ENCODE assay signal across 20 cellular contexts in genomic region chr15:48717458-48717857, GRCh38.
DNase-seq lines count a peak whose midpoint lies in the region; ATAC-seq, FAIRE-seq and TF ChIP-seq lines count a peak whose summit lies in the region.
"Had no signal": no experiment of that assay in that cellular context is flagged by ENCODE, and none has a peak within 500 bp of the region (broad histone marks: within the 10 kb centered on the region; RNA-seq: fewer than 3 reads in every experiment).

No MANE protein-coding gene starts in this region.

- H3K27me3 ChIP-seq in mesenchymal stem cell (ENCODE audit: control insufficient read depth in 1 of 2, insufficient read depth in 1 of 2, low read length in 2 of 2), result no peaks in the 10 kb centered on the region

- H3K4me1 ChIP-seq in mesenchymal stem cell (ENCODE audit: control insufficient read depth, insufficient read depth, low read depth, low read length), result peaks cover 2% of the 10 kb centered on the region
- H3K4me1 ChIP-seq: psoas muscle had no signal

- H3K14ac ChIP-seq in mesenchymal stem cell (ENCODE audit: low read length in 2 of 2), result no peak overlapping the region

- H3K27ac ChIP-seq in mesenchymal stem cell (ENCODE audit: low read length, poor library complexity, severe bottlenecking), result no peak overlapping the region
- H3K27ac ChIP-seq: psoas muscle had no signal

- H2BK5ac ChIP-seq in mesenchymal stem cell (ENCODE audit: low read depth, low read length, poor library complexity, severe bottlenecking), result no peak overlapping the region

- no peak overlapping the region for H3K27ac Mint-ChIP-seq in natural killer cell treated with Interleukin-12 subunit alpha and Interleukin-12 subunit beta and Interleukin-15 and Interleukin-18, amount 100 ng/mL, for 72 hours
- H3K27ac Mint-ChIP-seq: activated CD4-positive, alpha-beta T cell treated with anti-CD3 and anti-CD28 coated beads, Interleukin-2, amount 10 ng/mL, durations not matched to agents 7 days and 5 days; activated naive CD4-positive, alpha-beta T cell treated with anti-CD3 and anti-CD28 coated beads for 36 hours; CD4-positive, alpha-beta T cell; naive thymus-derived CD4-positive, alpha-beta T cell; type B pancreatic cell had no signal

- no peak overlapping the region for H3K9ac ChIP-seq in mesenchymal stem cell (ENCODE audit: low read length)

- no peak overlapping the region for H2BK12ac ChIP-seq in mesenchymal stem cell (ENCODE audit: low read length in 2 of 2)

- no peak overlapping the region for H3K4me3 Mint-ChIP-seq in natural killer cell treated with Interleukin-12 subunit alpha and Interleukin-12 subunit beta and Interleukin-15 and Interleukin-18, amount 100 ng/mL, for 72 hours
- H3K4me3 Mint-ChIP-seq: activated CD4-positive, alpha-beta T cell treated with anti-CD3 and anti-CD28 coated beads, Interleukin-2, amount 10 ng/mL, durations not matched to agents 7 days and 5 days; activated naive CD4-positive, alpha-beta T cell treated with anti-CD3 and anti-CD28 coated beads for 36 hours; CD4-positive, alpha-beta T cell; naive thymus-derived CD4-positive, alpha-beta T cell; type B pancreatic cell had no signal

- no peaks in the 10 kb centered on the region for H3K27me3 Mint-ChIP-seq in natural killer cell treated with Interleukin-12 subunit alpha and Interleukin-12 subunit beta and Interleukin-15 and Interleukin-18, amount 100 ng/mL, for 72 hours
- H3K27me3 Mint-ChIP-seq: activated CD4-positive, alpha-beta T cell treated with anti-CD3 and anti-CD28 coated beads, Interleukin-2, amount 10 ng/mL, durations not matched to agents 7 days and 5 days; CD4-positive, alpha-beta T cell had no signal

- H2BK15ac ChIP-seq in mesenchymal stem cell (ENCODE audit: low read depth, poor library complexity, severe bottlenecking), result no peak overlapping the region

- FAIRE-seq in RCC 7860 (lab: Jason Lieb, UNC) (no peak), urothelium cell line (lab: Jason Lieb, UNC) (no peak)

- no peak overlapping the region for H4K91ac ChIP-seq in mesenchymal stem cell (ENCODE audit: low read length)

- H3K4me3 ChIP-seq in choroid plexus epithelial cell (ENCODE audit: low read depth, low read length), result no peak overlapping the region
- H3K4me3 ChIP-seq in mesenchymal stem cell (ENCODE audit: insufficient read depth in 1 of 2, low read depth in 1 of 2, low read length in 2 of 2), result no peak overlapping the region
- H3K4me3 ChIP-seq: psoas muscle had no signal

- peak; percentile 60 for DNase-seq in ELR (ENCODE audit: low read depth)
- DNase-seq in OCI-M1 (lab: John Stamatoyannopoulos, UW), result peak; percentile 45
- DNase-seq in choroid plexus epithelial cell (ENCODE audit: low read depth), result peak; percentile 70
- DNase-seq in mesenchymal stem cell, result peak; percentile 39
- DNase-seq in RCC 7860 (ENCODE audit: low spot score), result no peak
- DNase-seq in urothelium cell line (ENCODE audit: low spot score), result no peak
- DNase-seq in natural killer cell treated with Interleukin-12 subunit alpha and Interleukin-12 subunit beta and Interleukin-15 and Interleukin-18, amount 100 ng/mL, for 72 hours (ENCODE audit: low spot score), result no peak
- DNase-seq: activated CD4-positive, alpha-beta T cell treated with anti-CD3 and anti-CD28 coated beads, Interleukin-2, amount 10 ng/mL, durations not matched to agents 7 days and 5 days; activated naive CD4-positive, alpha-beta T cell treated with anti-CD3 and anti-CD28 coated beads for 36 hours; CD4-positive, alpha-beta T cell; EL; foreskin melanocyte; naive thymus-derived CD4-positive, alpha-beta T cell; NCI-H1092; NCI-H2107; psoas muscle; SHP77 treated with DMSO at 0.1 percent for 48 hours; stimulated activated CD4-positive, alpha-beta T cell treated with anti-CD3 and anti-CD28 coated beads, Interleukin-12 subunit alpha, Interleukin-12 subunit beta, amount 100 ng/mL, for 4 hours; stimulated activated naive CD4-positive, alpha-beta T cell treated with Interleukin-2 at 50 U/mL for 16 hours had no signal

- H3K9me3 ChIP-seq in mesenchymal stem cell (ENCODE audit: control insufficient read depth, low read length), result peaks cover 8% of the 10 kb centered on the region

- WGBS in mesenchymal stem cell, result 100% methylated on average over 4 of the region's 4 CpGs

- peaks cover 5% of the 10 kb centered on the region for H3K9me3 Mint-ChIP-seq in natural killer cell treated with Interleukin-12 subunit alpha and Interleukin-12 subunit beta and Interleukin-15 and Interleukin-18, amount 100 ng/mL, for 72 hours
- H3K9me3 Mint-ChIP-seq: type B pancreatic cell had no signal

- no peak overlapping the region for H3K4ac ChIP-seq in mesenchymal stem cell (ENCODE audit: low read depth in 1 of 2, low read length in 2 of 2)

- H3K23ac ChIP-seq in mesenchymal stem cell (ENCODE audit: low read length in 2 of 2), result no peak overlapping the region

- peak; percentile 48 for TF ChIP-seq CTCF in choroid plexus epithelial cell (conservative IDR thresholded peaks at IDR 0.05; ENCODE audit: low read depth, low read length)

- ATAC-seq in natural killer cell treated with Interleukin-12 subunit alpha and Interleukin-12 subunit beta and Interleukin-15 and Interleukin-18, amount 100 ng/mL, for 72 hours, result no peak
- ATAC-seq: naive thymus-derived CD4-positive, alpha-beta T cell; psoas muscle had no signal

- H3K36me3 Mint-ChIP-seq in natural killer cell treated with Interleukin-12 subunit alpha and Interleukin-12 subunit beta and Interleukin-15 and Interleukin-18, amount 100 ng/mL, for 72 hours, result peaks cover 17% of the 10 kb centered on the region
- H3K36me3 Mint-ChIP-seq: type B pancreatic cell had no signal

- H3K4me1 Mint-ChIP-seq in natural killer cell treated with Interleukin-12 subunit alpha and Interleukin-12 subunit beta and Interleukin-15 and Interleukin-18, amount 100 ng/mL, for 72 hours (ENCODE audit: low read depth in 2 of 2), result peaks cover 3 to 5% of the 10 kb centered on the region in 2 donors
- H3K4me1 Mint-ChIP-seq: activated CD4-positive, alpha-beta T cell treated with anti-CD3 and anti-CD28 coated beads, Interleukin-2, amount 10 ng/mL, durations not matched to agents 7 days and 5 days; naive thymus-derived CD4-positive, alpha-beta T cell had no signal

- H4K8ac ChIP-seq in mesenchymal stem cell (ENCODE audit: low read length), result no peak overlapping the region

- no peaks in the 10 kb centered on the region for H3K79me1 ChIP-seq in mesenchymal stem cell (replicated peaks; ENCODE audit: low read length, poor library complexity, severe bottlenecking)

- no peaks in the 10 kb centered on the region for H3K36me3 ChIP-seq in mesenchymal stem cell (ENCODE audit: control insufficient read depth in 1 of 2, insufficient read depth in 2 of 2, low read depth in 1 of 2, low read length in 2 of 2)

- no peak overlapping the region for H2AK5ac ChIP-seq in mesenchymal stem cell (ENCODE audit: low read length, severe bottlenecking)

- no peak overlapping the region for H3K4me2 ChIP-seq in mesenchymal stem cell (ENCODE audit: low read length, poor library complexity, severe bottlenecking)

- H3K18ac ChIP-seq in mesenchymal stem cell (ENCODE audit: low read depth in 1 of 2, low read length in 2 of 2), result no peak overlapping the region

- H2BK120ac ChIP-seq in mesenchymal stem cell (ENCODE audit: low read depth, low read length), result no peak overlapping the region

- H2AFZ ChIP-seq in mesenchymal stem cell (ENCODE audit: low read depth, low read length), result no peak overlapping the region

Comparison
In these comparisons a context has a peak if more than half of its experiments do, and no peak if none do; other contexts are left out.
1. DNase-seq: peak in ELR (single experiment), OCI-M1 (single experiment), choroid plexus epithelial cell (single experiment) and mesenchymal stem cell (single experiment); none in RCC 7860 (single experiment), urothelium cell line (single experiment) and natural killer cell treated with Interleukin-12 subunit alpha and Interleukin-12 subunit beta and Interleukin-15 and Interleukin-18, amount 100 ng/mL, for 72 hours (single experiment).